In the genomic region with DNA sequence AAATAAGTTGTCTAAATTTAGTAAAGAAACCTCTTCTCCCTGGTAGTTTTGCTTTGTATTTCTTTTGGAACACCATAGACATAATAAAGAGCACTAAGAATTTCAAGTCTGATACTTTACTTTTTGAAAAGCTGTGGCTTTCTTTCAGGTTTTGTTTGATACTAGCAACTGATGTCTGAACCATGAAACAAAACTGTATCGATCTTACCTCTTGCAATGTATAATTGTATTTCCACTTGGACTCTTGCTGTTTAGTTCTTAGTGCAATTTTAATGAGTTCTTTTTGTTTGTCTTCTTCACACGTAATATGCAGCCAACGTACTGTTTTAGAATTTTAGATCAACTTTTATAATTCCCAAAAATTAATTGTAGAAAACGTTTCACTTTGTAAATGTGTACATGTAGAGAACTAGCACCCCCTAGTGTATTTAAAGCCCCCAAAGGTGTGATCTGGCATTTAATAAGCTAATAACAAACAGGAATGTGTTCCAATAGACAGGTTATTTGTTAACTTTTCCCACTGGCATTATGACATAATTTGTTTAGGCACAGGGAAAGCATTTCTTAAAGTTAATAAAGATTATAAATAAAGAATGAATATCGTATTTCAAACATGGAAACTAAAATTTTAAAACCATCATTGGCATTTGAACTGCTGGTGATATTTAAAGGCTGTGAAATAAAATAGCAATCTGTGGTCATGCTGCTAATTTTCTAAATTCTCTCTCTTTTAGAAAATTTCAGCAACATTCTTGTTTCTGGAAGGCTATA, we compare ENCODE assay signal across 12 cellular contexts.
A peak's percentile ranks its signal among the peaks of the same experiment; 100 is the strongest.
DNase-seq lines count a peak whose midpoint lies in the region; ATAC-seq and TF ChIP-seq lines count a peak whose summit lies in the region.
"Had no signal": no experiment of that assay in that cellular context is flagged by ENCODE, and none has a peak within 500 bp of the region (broad histone marks: within the 10 kb centered on the region; RNA-seq: fewer than 3 reads in every experiment).

No MANE protein-coding gene starts in this region.

- no peak overlapping the region for H4K12ac ChIP-seq in trophoblast cell (ENCODE audit: low read depth, low read length)

- H2BK5ac ChIP-seq in trophoblast cell (ENCODE audit: low read depth, low read length, poor library complexity), result no peak overlapping the region

- no peak overlapping the region for H3K4me3 ChIP-seq in A673 (ENCODE audit: low read depth, low read length, poor library complexity, severe bottlenecking)
- no peak overlapping the region for H3K4me3 ChIP-seq in PC-3 (ENCODE audit: low read length)
- no peak overlapping the region for H3K4me3 ChIP-seq in trophoblast cell (ENCODE audit: low read depth, low read length)
- H3K4me3 ChIP-seq: SK-N-MC, skin epidermis had no signal

- peaks cover 9% of the 10 kb centered on the region for H3K27me3 Mint-ChIP-seq in activated T-cell treated with anti-CD3 and anti-CD28 coated beads, Interleukin-2, amount 50 U/mL, for 24 hours
- peaks cover 3% of the 10 kb centered on the region for H3K27me3 Mint-ChIP-seq in activated CD4-positive, alpha-beta T cell treated with anti-CD3 and anti-CD28 coated beads, Interleukin-2, amount 10 ng/mL, durations not matched to agents 7 days and 5 days

- no peak overlapping the region for H4K91ac ChIP-seq in trophoblast cell (ENCODE audit: low read depth, low read length)

- H3K4ac ChIP-seq in trophoblast cell (ENCODE audit: low read depth, low read length), result no peak overlapping the region

- peak; percentile 55 for TF ChIP-seq CTCF in A673 (conservative IDR thresholded peaks at IDR 0.05; ENCODE audit: low read depth, low read length)
- TF ChIP-seq CTCF in GM20000 (IDR thresholded peaks at IDR 0.05; ENCODE audit: extremely low read depth, missing control alignments), result no peak
- TF ChIP-seq CTCF in PC-3 (conservative IDR thresholded peaks at IDR 0.05; ENCODE audit: low read depth, low read length), result peak; percentile 28; the same call in 1 of the 2 replicates

- H2BK120ac ChIP-seq in trophoblast cell (ENCODE audit: insufficient read depth, low read length, poor library complexity), result no peak overlapping the region

- no peaks in the 10 kb centered on the region for H3K36me3 Mint-ChIP-seq in activated T-cell treated with anti-CD3 and anti-CD28 coated beads, Interleukin-2, amount 50 U/mL, for 24 hours (ENCODE audit: low read depth)
- no peaks in the 10 kb centered on the region for H3K36me3 Mint-ChIP-seq in activated CD4-positive, alpha-beta T cell treated with anti-CD3 and anti-CD28 coated beads, Interleukin-2, amount 10 ng/mL, durations not matched to agents 7 days and 5 days (ENCODE audit: low read depth)
- H3K36me3 Mint-ChIP-seq: CD4-positive, alpha-beta memory T cell had no signal

- no peaks in the 10 kb centered on the region for H3K79me1 ChIP-seq in trophoblast cell (ENCODE audit: low read length)

- intact Hi-C loops in A673 (cut with micrococcal nuclease; ENCODE audit: unreplicated experiment), result loop anchor here (1.0 kb wide), 1 partner anchor 70 kb away; no protein-coding TSS in a partner anchor
- intact Hi-C loops in PC-3 (cut with micrococcal nuclease), result no loop called here

- no peak overlapping the region for H3K23ac ChIP-seq in trophoblast cell (ENCODE audit: low read length)

- CTCF ChIA-PET in A673 (lab: Charles Lee), result interaction anchor here (0.5 to 1.4 kb wide), 4 partner anchors 324 to 1521 kb away, joined by 3 to 5 read pairs (median 4); no protein-coding TSS in a partner anchor
- CTCF ChIA-PET in PC-3 (lab: Charles Lee), result no interaction called here
- CTCF ChIA-PET in activated CD4-positive, alpha-beta T cell treated with anti-CD3 and anti-CD28 coated beads, Interleukin-2, amount 10 ng/mL, durations not matched to agents 7 days and 5 days (lab: Charles Lee), result no interaction called here

- H4K20me1 ChIP-seq in PC-3 (ENCODE audit: low read length), result no peaks in the 10 kb centered on the region

- H3K9me3 Mint-ChIP-seq in activated T-cell treated with anti-CD3 and anti-CD28 coated beads, Interleukin-2, amount 50 U/mL, for 24 hours, result no peaks in the 10 kb centered on the region
- no peaks in the 10 kb centered on the region for H3K9me3 Mint-ChIP-seq in activated CD4-positive, alpha-beta T cell treated with anti-CD3 and anti-CD28 coated beads, Interleukin-2, amount 10 ng/mL, durations not matched to agents 7 days and 5 days

- no peak overlapping the region for H3K9ac ChIP-seq in PC-3 (ENCODE audit: low read length)
- H3K9ac ChIP-seq in trophoblast cell (ENCODE audit: low read length), result no peak overlapping the region

- H3K79me2 ChIP-seq in PC-3 (ENCODE audit: low read length), result no peaks in the 10 kb centered on the region
- no peaks in the 10 kb centered on the region for H3K79me2 ChIP-seq in trophoblast cell (ENCODE audit: control insufficient read depth, insufficient read depth, low read length, poor library complexity)

- no peak overlapping the region for H3K18ac ChIP-seq in trophoblast cell (ENCODE audit: low read length)

- no peak overlapping the region for H3K4me3 Mint-ChIP-seq in activated T-cell treated with anti-CD3 and anti-CD28 coated beads, Interleukin-2, amount 50 U/mL, for 24 hours
- H3K4me3 Mint-ChIP-seq in activated CD4-positive, alpha-beta T cell treated with anti-CD3 and anti-CD28 coated beads, Interleukin-2, amount 10 ng/mL, durations not matched to agents 7 days and 5 days, result no peak overlapping the region
- H3K4me3 Mint-ChIP-seq: CD4-positive, alpha-beta memory T cell had no signal

- BruUV-seq in A673 (replicated peaks; lab: Mats Ljungman, UMichigan) (no TSS peak), PC-3 (replicated peaks; lab: Mats Ljungman, UMichigan) (no TSS peak)

- H3K9me3 ChIP-seq in A673 (ENCODE audit: low read depth, low read length, poor library complexity, severe bottlenecking) (no peaks in the 10 kb centered on the region), PC-3 (ENCODE audit: low read length) (no peaks in the 10 kb centered on the region), trophoblast cell (ENCODE audit: insufficient read depth, low read depth, low read length) (no peaks in the 10 kb centered on the region)

- H3K27ac ChIP-seq in A673 (ENCODE audit: low read depth, low read length, poor library complexity, severe bottlenecking) (no peak overlapping the region), PC-3 (ENCODE audit: low read length) (no peak overlapping the region), trophoblast cell (ENCODE audit: low read depth, low read length) (no peak overlapping the region)
- H3K27ac ChIP-seq: SK-N-MC, skin epidermis had no signal

- H2AFZ ChIP-seq in PC-3 (ENCODE audit: low read length) (no peak overlapping the region), trophoblast cell (ENCODE audit: insufficient read depth, low read length, poor library complexity) (no peak overlapping the region)

- no peak overlapping the region for H3K14ac ChIP-seq in trophoblast cell (ENCODE audit: low read length)

- H3K4me2 ChIP-seq in PC-3 (ENCODE audit: low read length) (no peak overlapping the region), trophoblast cell (ENCODE audit: low read length) (no peak overlapping the region)

- no peak overlapping the region for H2AK5ac ChIP-seq in trophoblast cell (ENCODE audit: low read length)

- H4K8ac ChIP-seq in trophoblast cell (ENCODE audit: low read depth, low read length), result no peak overlapping the region

- H3K36me3 ChIP-seq in A673 (ENCODE audit: insufficient read depth, low read length, poor library complexity, severe bottlenecking), result no peaks in the 10 kb centered on the region
- no peaks in the 10 kb centered on the region for H3K36me3 ChIP-seq in PC-3 (ENCODE audit: low read depth, low read length)
- no peaks in the 10 kb centered on the region for H3K36me3 ChIP-seq in trophoblast cell (ENCODE audit: control insufficient read depth in 1 of 2, insufficient read depth in 2 of 2, low read length in 2 of 2)

- H3K4me1 ChIP-seq in A673 (ENCODE audit: insufficient read depth, low read length, poor library complexity, severe bottlenecking) (no peaks in the 10 kb centered on the region), PC-3 (ENCODE audit: insufficient read depth, low read length) (no peaks in the 10 kb centered on the region), trophoblast cell (ENCODE audit: control insufficient read depth in 1 of 2, insufficient read depth in 2 of 2, low read length in 2 of 2) (no peaks in the 10 kb centered on the region)

- no CpG with 5 or more reads among the region's 5 CpGs for WGBS in trophoblast cell (ENCODE audit: extremely low coverage, insufficient coverage, insufficient read length)

- ATAC-seq in PC-3 (no peak), GM21723 (IDR thresholded peaks at IDR 0.05; ENCODE audit: unreplicated experiment) (no peak)

- peak; percentile 13 for DNase-seq in A673 (ENCODE audit: low spot score)
- peak; percentile 8 for DNase-seq in GM20000 (ENCODE audit: low spot score)
- no peak for DNase-seq in PC-3
- peak; percentile 30 for DNase-seq in globus pallidus (ENCODE audit: low spot score)
- DNase-seq in trophoblast cell, result no peak
- DNase-seq in activated T-cell treated with anti-CD3 and anti-CD28 coated beads, Interleukin-2, amount 50 U/mL, for 24 hours, result no peak
- no peak for DNase-seq in activated CD4-positive, alpha-beta T cell treated with anti-CD3 and anti-CD28 coated beads, Interleukin-2, amount 10 ng/mL, durations not matched to agents 7 days and 5 days
- DNase-seq: stimulated activated naive CD4-positive, alpha-beta T cell treated with Interleukin-2 at 50 U/mL for 16 hours had no signal

- H3K27me3 ChIP-seq in A673 (replicated peaks; ENCODE audit: insufficient read depth, low read depth, low read length, poor library complexity), result peaks cover 44% of the 10 kb centered on the region
- H3K27me3 ChIP-seq in PC-3 (ENCODE audit: low read length), result peaks cover 46% of the 10 kb centered on the region
- no peaks in the 10 kb centered on the region for H3K27me3 ChIP-seq in trophoblast cell (ENCODE audit: insufficient read depth, low read length)

- no peak overlapping the region for H2BK12ac ChIP-seq in trophoblast cell (ENCODE audit: low read length)

- H3K4me1 Mint-ChIP-seq in activated T-cell treated with anti-CD3 and anti-CD28 coated beads, Interleukin-2, amount 50 U/mL, for 24 hours (ENCODE audit: low read depth), result no peaks in the 10 kb centered on the region
- no peaks in the 10 kb centered on the region for H3K4me1 Mint-ChIP-seq in activated CD4-positive, alpha-beta T cell treated with anti-CD3 and anti-CD28 coated beads, Interleukin-2, amount 10 ng/mL, durations not matched to agents 7 days and 5 days

- POLR2A ChIA-PET in A673 (lab: Charles Lee; ENCODE audit: low non-redundant PET), result no interaction called here
- POLR2A ChIA-PET in PC-3 (lab: Charles Lee; ENCODE audit: unreplicated experiment), result no interaction called here
- POLR2A ChIA-PET in activated CD4-positive, alpha-beta T cell treated with anti-CD3 and anti-CD28 coated beads, Interleukin-2, amount 10 ng/mL, durations not matched to agents 7 days and 5 days (lab: Charles Lee), result no interaction called here

- H3K27ac Mint-ChIP-seq in activated T-cell treated with anti-CD3 and anti-CD28 coated beads, Interleukin-2, amount 50 U/mL, for 24 hours, result no peak overlapping the region
- H3K27ac Mint-ChIP-seq in activated CD4-positive, alpha-beta T cell treated with anti-CD3 and anti-CD28 coated beads, Interleukin-2, amount 10 ng/mL, durations not matched to agents 7 days and 5 days, result no peak overlapping the region
- H3K27ac Mint-ChIP-seq: CD4-positive, alpha-beta memory T cell had no signal

- H3K9me2 ChIP-seq in PC-3 (replicated peaks; ENCODE audit: low read length), result no peaks in the 10 kb centered on the region

- H3F3A ChIP-seq in PC-3 (ENCODE audit: low read length, unreplicated experiment), result no peaks in the 10 kb centered on the region

Comparison
In these comparisons a context has a peak if more than half of its experiments do, and no peak if none do; other contexts are left out.
1. DNase-seq: peak in A673 (single experiment), GM20000 (single experiment) and globus pallidus (single experiment); none in PC-3 (single experiment), trophoblast cell (0 of 2), activated T-cell treated with anti-CD3 and anti-CD28 coated beads, Interleukin-2, amount 50 U/mL, for 24 hours (single experiment) and activated CD4-positive, alpha-beta T cell treated with anti-CD3 and anti-CD28 coated beads, Interleukin-2, amount 10 ng/mL, durations not matched to agents 7 days and 5 days (single experiment).